13 cellular contexts compared by ENCODE assay signal in the genomic region with DNA sequence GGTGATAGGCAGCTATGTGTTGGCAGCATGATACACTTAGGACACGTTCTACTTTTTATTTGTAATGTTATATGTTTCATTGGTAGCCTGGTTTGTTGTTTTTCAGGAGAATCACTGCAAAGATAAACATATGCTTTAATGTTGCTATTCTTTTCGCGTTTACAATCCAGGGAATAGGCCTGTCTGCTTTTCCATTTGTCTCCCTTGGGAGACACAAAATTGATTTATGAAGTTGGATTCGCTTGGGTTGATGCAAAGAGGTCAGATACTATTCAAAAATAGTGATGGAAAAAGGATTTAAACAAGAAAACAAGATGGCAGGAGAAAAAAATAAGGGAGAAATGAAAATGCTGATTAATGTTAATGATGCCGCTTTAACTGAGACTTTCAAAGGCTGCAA.
DNase-seq lines count a peak whose midpoint lies in the region; TF ChIP-seq lines count a peak whose summit lies in the region.
"Had no signal": no experiment of that assay in that cellular context is flagged by ENCODE, and none has a peak within 500 bp of the region (broad histone marks: within the 10 kb centered on the region; RNA-seq: fewer than 3 reads in every experiment).

No MANE protein-coding gene starts in this region.

- no peaks in the 10 kb centered on the region for H3K9me3 Mint-ChIP-seq in glutamatergic neuron (ENCODE audit: unreplicated experiment)

- H4K91ac ChIP-seq in neuronal stem cell (ENCODE audit: low read depth, low read length, poor library complexity) = no peak overlapping the region

- H3K36me3 ChIP-seq in uterus = no peaks in the 10 kb centered on the region
- no peaks in the 10 kb centered on the region for H3K36me3 ChIP-seq in neuronal stem cell (replicated peaks in 1 of 2; ENCODE audit: control insufficient read depth in 2 of 2, insufficient read depth in 2 of 2, low read length in 2 of 2)
- H3K36me3 ChIP-seq in mesendoderm (ENCODE audit: control insufficient read depth, insufficient read depth, low read length) = no peaks in the 10 kb centered on the region
- H3K36me3 ChIP-seq: BLaER1 treated with 17β-estradiol and CSF1 and Interleukin-3, amounts not matched to agents 10 nM and 100 nM had no signal

- intact Hi-C loops in uterus (cut with DNase I; ENCODE audit: low total_unique reads) = no loop called here

- no peak for TF ChIP-seq CTCF in glutamatergic neuron (IDR thresholded peaks at IDR 0.05; ENCODE audit: partially characterized antibody, unreplicated experiment)
- TF ChIP-seq CTCF in uterus (IDR thresholded peaks at IDR 0.05) = no peak

- H3K18ac ChIP-seq in neuronal stem cell (ENCODE audit: low read length) (no peak overlapping the region), mesendoderm (ENCODE audit: low read length) (no peak overlapping the region)

- POLR2A ChIA-PET in HEK293T (lab: Yijun Ruan, JAX) = interaction anchor here (1.3 kb wide), 1 partner anchor 181 kb away, joined by 3 read pairs; no protein-coding TSS in a partner anchor

- H3K36me3 Mint-ChIP-seq in glutamatergic neuron (ENCODE audit: unreplicated experiment) = no peaks in the 10 kb centered on the region
- H3K36me3 Mint-ChIP-seq: CD4-positive, CD25-positive, alpha-beta regulatory T cell had no signal

- peak; percentile 19 to 58 for DNase-seq in NCI-H187 (lab: John Stamatoyannopoulos, UW)
- DNase-seq in NCI-H187 treated with DMSO at 0.1 percent for 48 hours (lab: John Stamatoyannopoulos, UW) = no peak
- no peak for DNase-seq in HEK293T (ENCODE audit: extremely low spot score)
- DNase-seq in glutamatergic neuron = no peak
- no peak for DNase-seq in uterus
- DNase-seq in neuronal stem cell (ENCODE audit: low spot score) = no peak
- no peak for DNase-seq in mesendoderm
- DNase-seq: ACHN; CD4-positive, CD25-positive, alpha-beta regulatory T cell; DMS79; GM23248 had no signal

- H3K23ac ChIP-seq in neuronal stem cell (ENCODE audit: low read depth, low read length, poor library complexity) = no peak overlapping the region
- no peak overlapping the region for H3K23ac ChIP-seq in mesendoderm (ENCODE audit: low read length)

- H2BK5ac ChIP-seq in neuronal stem cell (ENCODE audit: low read length) (no peak overlapping the region), mesendoderm (ENCODE audit: low read length) (no peak overlapping the region)

- H3K27me3 Mint-ChIP-seq in glutamatergic neuron (ENCODE audit: unreplicated experiment) = peaks cover 3% of the 10 kb centered on the region

- no peak overlapping the region for H2BK12ac ChIP-seq in neuronal stem cell (ENCODE audit: low read length)

- H3K27me3 ChIP-seq in uterus (no peaks in the 10 kb centered on the region), neuronal stem cell (ENCODE audit: control insufficient read depth in 3 of 3, insufficient read depth in 3 of 3, low read depth in 1 of 3, low read length in 3 of 3) (no peaks in the 10 kb centered on the region), mesendoderm (ENCODE audit: insufficient read depth, low read length, poor library complexity) (no peaks in the 10 kb centered on the region)
- H3K27me3 ChIP-seq: BLaER1 treated with 17β-estradiol and CSF1 and Interleukin-3, amounts not matched to agents 10 nM and 100 nM had no signal

- H2BK15ac ChIP-seq in neuronal stem cell (ENCODE audit: low read length) (no peak overlapping the region), mesendoderm (replicated peaks; ENCODE audit: low read depth) (no peak overlapping the region)

- no CpG with 5 or more reads among the region's 5 CpGs for WGBS in neuronal stem cell (ENCODE audit: extremely low coverage in 2 of 2, insufficient read length in 2 of 2, insufficient replicate concordance in 1 of 2), 2 donors
- WGBS in mesendoderm (ENCODE audit: extremely low coverage, insufficient coverage, low lambda C conversion rate) = no CpG with 5 or more reads among the region's 5 CpGs

- no peak overlapping the region for H3K27ac Mint-ChIP-seq in glutamatergic neuron (ENCODE audit: unreplicated experiment)
- H3K27ac Mint-ChIP-seq: CD4-positive, CD25-positive, alpha-beta regulatory T cell had no signal

- CTCF ChIA-PET in HEK293T (lab: Yijun Ruan, JAX) = no interaction called here

- no peaks in the 10 kb centered on the region for H3K79me2 ChIP-seq in mesendoderm (ENCODE audit: control insufficient read depth, insufficient read depth, low read length)

- H3K9me3 ChIP-seq in uterus (no peaks in the 10 kb centered on the region), neuronal stem cell (replicated peaks in 1 of 2; ENCODE audit: control insufficient read depth in 2 of 2, insufficient read depth in 1 of 2, low read depth in 1 of 2, low read length in 2 of 2) (no peaks in the 10 kb centered on the region)

- H3K4ac ChIP-seq in neuronal stem cell (ENCODE audit: low read length) = no peak overlapping the region
- H3K4ac ChIP-seq in mesendoderm (ENCODE audit: low read depth, low read length) = no peak overlapping the region

- H3K4me1 ChIP-seq in uterus (no peaks in the 10 kb centered on the region), neuronal stem cell (ENCODE audit: control insufficient read depth in 2 of 2, insufficient read depth in 1 of 2, low read depth in 1 of 2, low read length in 2 of 2) (peaks cover 0 to 3% of the 10 kb centered on the region in 2 donors), mesendoderm (ENCODE audit: control insufficient read depth, low read depth, low read length) (no peaks in the 10 kb centered on the region)
- H3K4me1 ChIP-seq: BLaER1 treated with 17β-estradiol and CSF1 and Interleukin-3, amounts not matched to agents 10 nM and 100 nM had no signal

- H3K14ac ChIP-seq in neuronal stem cell (ENCODE audit: low read length) = no peak overlapping the region

- no peak overlapping the region for H3K9ac ChIP-seq in neuronal stem cell (ENCODE audit: low read depth, low read length, poor library complexity)
- H3K9ac ChIP-seq in mesendoderm (ENCODE audit: low read length) = no peak overlapping the region
- H3K9ac ChIP-seq: BLaER1 treated with 17β-estradiol and CSF1 and Interleukin-3, amounts not matched to agents 10 nM and 100 nM; GM23248 had no signal

- no peak overlapping the region for H2BK120ac ChIP-seq in neuronal stem cell (ENCODE audit: low read depth, low read length)
- no peak overlapping the region for H2BK120ac ChIP-seq in mesendoderm (ENCODE audit: low read depth, low read length)

- peak overlapping the region; percentile 31 for H3K4me3 Mint-ChIP-seq in glutamatergic neuron (ENCODE audit: unreplicated experiment)
- H3K4me3 Mint-ChIP-seq: CD4-positive, CD25-positive, alpha-beta regulatory T cell had no signal

- TF ChIP-seq POLR2A in uterus (IDR thresholded peaks at IDR 0.05) = no peak

- H3K79me1 ChIP-seq in neuronal stem cell (ENCODE audit: low read depth, low read length) (no peaks in the 10 kb centered on the region), mesendoderm (ENCODE audit: low read length) (no peaks in the 10 kb centered on the region)

- H3K56ac ChIP-seq in mesendoderm (ENCODE audit: low read length) = no peak overlapping the region

- H3K4me2 ChIP-seq in neuronal stem cell (ENCODE audit: insufficient read depth, low read length, poor library complexity, severe bottlenecking) = no peak overlapping the region
- H3K4me2 ChIP-seq in mesendoderm (ENCODE audit: low read length) = no peak overlapping the region
- H3K4me2 ChIP-seq: BLaER1 treated with 17β-estradiol and CSF1 and Interleukin-3, amounts not matched to agents 10 nM and 100 nM had no signal

- H2AK5ac ChIP-seq in neuronal stem cell (ENCODE audit: low read depth, low read length) = no peak overlapping the region
- H2AK5ac ChIP-seq in mesendoderm (ENCODE audit: low read length) = no peak overlapping the region

- no peak overlapping the region for H4K8ac ChIP-seq in neuronal stem cell (ENCODE audit: low read depth, low read length)
- no peak overlapping the region for H4K8ac ChIP-seq in mesendoderm (ENCODE audit: low read depth, low read length)

- H2AFZ ChIP-seq in neuronal stem cell (ENCODE audit: low read length) = no peak overlapping the region
- H2AFZ ChIP-seq: GM23248 had no signal

- H3K27ac ChIP-seq in uterus = peak overlapping the region; percentile 36 to 48
- no peak overlapping the region for H3K27ac ChIP-seq in neuronal stem cell (replicated peaks; ENCODE audit: low read length)
- no peak overlapping the region for H3K27ac ChIP-seq in mesendoderm (ENCODE audit: low read depth, low read length)
- H3K27ac ChIP-seq: BLaER1 treated with 17β-estradiol and CSF1 and Interleukin-3, amounts not matched to agents 10 nM and 100 nM; GM23248 had no signal

- H3K4me3 ChIP-seq in uterus = no peak overlapping the region
- no peak overlapping the region for H3K4me3 ChIP-seq in neuronal stem cell (ENCODE audit: low read length in 2 of 2)
- H3K4me3 ChIP-seq in mesendoderm (ENCODE audit: low read length) = no peak overlapping the region
- H3K4me3 ChIP-seq: BLaER1 treated with 17β-estradiol and CSF1 and Interleukin-3, amounts not matched to agents 10 nM and 100 nM; GM12878; GM23248 had no signal

- H4K5ac ChIP-seq in mesendoderm (ENCODE audit: low read length) = no peak overlapping the region

- peaks cover 13% of the 10 kb centered on the region for H3K4me1 Mint-ChIP-seq in glutamatergic neuron (ENCODE audit: low read depth, unreplicated experiment)
- H3K4me1 Mint-ChIP-seq: CD4-positive, CD25-positive, alpha-beta regulatory T cell had no signal

TF ChIP-seq in HEK293T, 16 proteins besides CTCF, POLR2A, EP300 and RAD21:
- TF ChIP-seq FOXK2 (IDR thresholded peaks at IDR 0.05) (no peak), ZNF384 (IDR thresholded peaks at IDR 0.05) (no peak), PKNOX1 (IDR thresholded peaks at IDR 0.05) (peak; percentile 90), FOXM1 (IDR thresholded peaks at IDR 0.05; ENCODE audit: borderline replicate concordance) (no peak), ARNT (IDR thresholded peaks at IDR 0.05) (no peak), ELF4 (IDR thresholded peaks at IDR 0.05) (no peak), LEF1 (IDR thresholded peaks at IDR 0.05; ENCODE audit: borderline replicate concordance) (no peak), L3MBTL2 (conservative IDR thresholded peaks at IDR 0.05) (no peak), SP1 (IDR thresholded peaks at IDR 0.05) (no peak), CTBP1 (IDR thresholded peaks at IDR 0.05; ENCODE audit: borderline replicate concordance) (peak; percentile 64; the same call in 1 of the 2 replicates)

Comparison
In these comparisons a context has a peak if more than half of its experiments do, and no peak if none do; other contexts are left out.
1. DNase-seq: peak in NCI-H187 (2 of 2); none in NCI-H187 treated with DMSO at 0.1 percent for 48 hours (single experiment), HEK293T (single experiment), glutamatergic neuron (single experiment), uterus (0 of 2), neuronal stem cell (single experiment) and mesendoderm (single experiment).
2. H3K27ac ChIP-seq: peak in uterus (2 of 2); none in neuronal stem cell (single experiment) and mesendoderm (single experiment).